In genomic region chr16:53864819-53865491, GRCh38 we compare ENCODE assay signal across 9 cellular contexts.
A peak's percentile ranks its signal among the peaks of the same experiment; 100 is the strongest.
DNase-seq lines count a peak whose midpoint lies in the region; ATAC-seq, FAIRE-seq and TF ChIP-seq lines count a peak whose summit lies in the region.
"Had no signal": no experiment of that assay in that cellular context is flagged by ENCODE, and none has a peak within 500 bp of the region (broad histone marks: within the 10 kb centered on the region; RNA-seq: fewer than 3 reads in every experiment).

No MANE protein-coding gene starts in this region.

- FAIRE-seq in D721Med (lab: Jason Lieb, UNC), result no peak
- FAIRE-seq: G401.6 had no signal

- H3K27ac ChIP-seq in cardiac muscle cell (peak overlapping the region; percentile 2), esophagus squamous epithelium (peak overlapping the region; percentile 55 to 84 (median 70)), upper lobe of left lung (peak overlapping the region; percentile 40 to 76 (median 64))

- intact Hi-C loops in Right ventricle myocardium inferior (cut with DNase I) (no loop called here), esophagus squamous epithelium (cut with DNase I) (no loop called here)

- H3K36me3 ChIP-seq in cardiac muscle cell (no peaks in the 10 kb centered on the region), esophagus squamous epithelium (peaks cover 0 to 11% (median 0%) of the 10 kb centered on the region in 3 donors), upper lobe of left lung (no peaks in the 10 kb centered on the region)

- H3K27ac Mint-ChIP-seq in glutamatergic neuron (ENCODE audit: unreplicated experiment), result no peak overlapping the region

- H3K27me3 ChIP-seq in cardiac muscle cell (no peaks in the 10 kb centered on the region), esophagus squamous epithelium (no peaks in the 10 kb centered on the region), upper lobe of left lung (no peaks in the 10 kb centered on the region)

- no peak for TF ChIP-seq EP300 in upper lobe of left lung (IDR thresholded peaks at IDR 0.05)

- H3K4me3 ChIP-seq in cardiac muscle cell (no peak overlapping the region), esophagus squamous epithelium (no peak overlapping the region), upper lobe of left lung (no peak overlapping the region)

- peaks cover 6% of the 10 kb centered on the region for H3K4me1 ChIP-seq in cardiac muscle cell (ENCODE audit: low read depth)
- peaks cover 4 to 30% (median 13%) of the 10 kb centered on the region in 3 donors for H3K4me1 ChIP-seq in esophagus squamous epithelium
- H3K4me1 ChIP-seq in upper lobe of left lung, result peaks cover 10 to 16% (median 12%) of the 10 kb centered on the region in 4 donors

- ATAC-seq in Right ventricle myocardium inferior, result no peak
- ATAC-seq in upper lobe of left lung (ENCODE audit: low FRiP score in 2 of 2), result peak in 1 of 2 donors; percentile 65

- H3K36me3 Mint-ChIP-seq in glutamatergic neuron (ENCODE audit: unreplicated experiment), result peaks cover 7% of the 10 kb centered on the region

- no peaks in the 10 kb centered on the region for H3K9me3 ChIP-seq in cardiac muscle cell (ENCODE audit: low read depth)
- H3K9me3 ChIP-seq in esophagus squamous epithelium, result no peaks in the 10 kb centered on the region
- no peaks in the 10 kb centered on the region for H3K9me3 ChIP-seq in upper lobe of left lung

- H3K4me1 Mint-ChIP-seq in glutamatergic neuron (ENCODE audit: low read depth, unreplicated experiment), result peaks cover 4% of the 10 kb centered on the region

- H3K27me3 Mint-ChIP-seq in glutamatergic neuron (ENCODE audit: unreplicated experiment), result no peaks in the 10 kb centered on the region

- peaks cover 2% of the 10 kb centered on the region for H3K9me3 Mint-ChIP-seq in glutamatergic neuron (ENCODE audit: unreplicated experiment)

- TF ChIP-seq POLR2A in esophagus squamous epithelium (IDR thresholded peaks at IDR 0.05), result no peak
- TF ChIP-seq POLR2A in upper lobe of left lung (IDR thresholded peaks at IDR 0.05), result no peak

- WGBS in esophagus squamous epithelium, 2 donors, result 30 to 60% methylated on average over 2 of the region's 2 CpGs
- 69 to 81% methylated on average over 2 of the region's 2 CpGs for WGBS in upper lobe of left lung, 2 donors

- DNase-seq in cardiac muscle cell (ENCODE audit: low read depth in 1 of 2, low spot score in 1 of 2) (peak in 1 of 2 donors; percentile 11), Right ventricle myocardium inferior (ENCODE audit: missing footprints) (no peak), NCI-H774 (lab: John Stamatoyannopoulos, UW) (peak; percentile 44), esophagus squamous epithelium (lab: John Stamatoyannopoulos, UW) (no peak), upper lobe of left lung (no peak), glutamatergic neuron (no peak), ureter (ENCODE audit: low spot score) (no peak), D721Med (ENCODE audit: insufficient read length, low spot score) (no peak)

- H3K4me3 Mint-ChIP-seq in glutamatergic neuron (ENCODE audit: unreplicated experiment), result no peak overlapping the region

- TF ChIP-seq CTCF in cardiac muscle cell (IDR thresholded peaks at IDR 0.05; ENCODE audit: low read depth, low read length) (no peak), esophagus squamous epithelium (IDR thresholded peaks at IDR 0.05) (no peak), upper lobe of left lung (IDR thresholded peaks at IDR 0.05) (no peak), glutamatergic neuron (IDR thresholded peaks at IDR 0.05; ENCODE audit: partially characterized antibody, unreplicated experiment) (no peak), D721Med (IDR thresholded peaks at IDR 0.05; ENCODE audit: insufficient read depth, missing control alignments) (no peak)

Comparison
In these comparisons a context has a peak if more than half of its experiments do, and no peak if none do; other contexts are left out.
1. H3K27ac ChIP-seq: peak in every context shown above with its lines; median percentile 70 in esophagus squamous epithelium; 64 in upper lobe of left lung; 2 in cardiac muscle cell.